In the genomic region with DNA sequence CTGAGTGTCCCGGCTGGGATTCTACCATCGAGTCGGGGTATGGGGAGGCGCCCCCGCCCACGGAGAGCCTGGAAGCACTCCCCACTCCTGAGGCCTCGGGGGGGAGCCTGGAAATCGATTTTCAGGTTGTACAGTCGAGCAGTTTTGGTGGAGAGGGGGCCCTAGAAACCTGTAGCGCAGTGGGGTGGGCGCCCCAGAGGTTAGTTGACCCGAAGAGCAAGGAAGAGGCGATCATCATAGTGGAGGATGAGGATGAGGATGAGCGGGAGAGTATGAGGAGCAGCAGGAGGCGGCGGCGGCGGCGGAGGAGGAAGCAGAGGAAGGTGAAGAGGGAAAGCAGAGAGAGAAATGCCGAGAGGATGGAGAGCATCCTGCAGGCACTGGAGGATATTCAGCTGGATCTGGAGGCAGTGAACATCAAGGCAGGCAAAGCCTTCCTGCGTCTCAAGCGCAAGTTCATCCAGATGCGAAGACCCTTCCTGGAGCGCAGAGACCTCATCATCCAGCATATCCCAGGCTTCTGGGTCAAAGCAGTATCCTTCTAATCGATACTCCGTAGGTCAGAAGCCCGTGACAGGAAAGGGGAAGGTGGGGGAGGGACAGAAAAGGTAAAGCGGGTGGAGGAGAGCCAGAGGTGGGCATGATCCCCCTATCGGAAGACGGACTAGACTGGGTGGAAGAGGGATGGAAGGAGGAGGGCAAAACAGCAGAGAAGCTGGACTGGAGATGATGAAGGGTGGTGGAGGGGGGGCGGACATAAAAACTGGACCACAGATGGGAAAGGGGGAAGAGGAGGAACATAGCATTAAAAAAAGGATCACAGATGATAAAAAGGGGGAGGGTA, we compare ENCODE assay signal across 1 cellular context.
TF ChIP-seq lines count a peak whose summit lies in the region.

No MANE protein-coding gene starts in this region.

TF ChIP-seq in IMR-90, 13 proteins besides CTCF, POLR2A, EP300 and RAD21 (continued from another document):
- TF ChIP-seq, protein P1, sequence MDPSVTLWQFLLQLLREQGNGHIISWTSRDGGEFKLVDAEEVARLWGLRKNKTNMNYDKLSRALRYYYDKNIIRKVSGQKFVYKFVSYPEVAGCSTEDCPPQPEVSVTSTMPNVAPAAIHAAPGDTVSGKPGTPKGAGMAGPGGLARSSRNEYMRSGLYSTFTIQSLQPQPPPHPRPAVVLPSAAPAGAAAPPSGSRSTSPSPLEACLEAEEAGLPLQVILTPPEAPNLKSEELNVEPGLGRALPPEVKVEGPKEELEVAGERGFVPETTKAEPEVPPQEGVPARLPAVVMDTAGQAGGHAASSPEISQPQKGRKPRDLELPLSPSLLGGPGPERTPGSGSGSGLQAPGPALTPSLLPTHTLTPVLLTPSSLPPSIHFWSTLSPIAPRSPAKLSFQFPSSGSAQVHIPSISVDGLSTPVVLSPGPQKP (IDR thresholded peaks at IDR 0.05; ENCODE audit: borderline replicate concordance, low read depth, low read length): no peak
- TF ChIP-seq CHD1 (IDR thresholded peaks at IDR 0.05; ENCODE audit: low read depth, low read length) (no peak), BHLHE40 (IDR thresholded peaks at IDR 0.05; ENCODE audit: low read depth, low read length) (no peak), SMC3 (IDR thresholded peaks at IDR 0.05; ENCODE audit: low read depth, low read length) (no peak), FOS (IDR thresholded peaks at IDR 0.05; ENCODE audit: low read depth, low read length) (no peak), RFX5 (IDR thresholded peaks at IDR 0.05; ENCODE audit: low read depth, low read length) (no peak), MAZ (IDR thresholded peaks at IDR 0.05; ENCODE audit: borderline replicate concordance, low read depth, low read length) (no peak; the same call in 1 of the 2 replicates)
